Comparison of ENCODE assay signal across 8 cellular contexts in genomic region chr3:39216176-39216790, GRCh38. TPM values are rescaled to one million over a fixed set of nuclear protein-coding genes. Genes with fewer than 3 reads are reported as not detected.
DNase-seq lines count a peak whose midpoint lies in the region; ATAC-seq and TF ChIP-seq lines count a peak whose summit lies in the region.

No MANE protein-coding gene starts in this region.

- no peaks in the 10 kb centered on the region for H3K9me3 Mint-ChIP-seq in CD8-positive, alpha-beta T cell

- intact Hi-C loops in esophagus squamous epithelium (cut with DNase I): no loop called here
- intact Hi-C loops in lower leg skin (cut with DNase I; ENCODE audit: low total_unique reads): loop anchor here (10.0 kb wide), 1 partner anchor 69 kb away; the partner anchor contains the start of gene CX3CR1
- intact Hi-C loops in CD8-positive, alpha-beta T cell (cut with DNase I, micrococcal nuclease): no loop called here

- TF ChIP-seq CTCF in esophagus squamous epithelium (IDR thresholded peaks at IDR 0.05) (no peak), lower leg skin (IDR thresholded peaks at IDR 0.05) (no peak)
- no peak for TF ChIP-seq CTCF in CD8-positive, alpha-beta T cell (IDR thresholded peaks at IDR 0.05)

- no peaks in the 10 kb centered on the region for H3K36me3 ChIP-seq in esophagus squamous epithelium
- no peaks in the 10 kb centered on the region for H3K36me3 ChIP-seq in CD8-positive, alpha-beta T cell (ENCODE audit: insufficient read depth, low read length)

- H3K27ac Mint-ChIP-seq in CD8-positive, alpha-beta T cell: no peak overlapping the region

- no peaks in the 10 kb centered on the region for H3K9me3 ChIP-seq in esophagus squamous epithelium
- H3K9me3 ChIP-seq in CD8-positive, alpha-beta T cell (ENCODE audit: low read length): no peaks in the 10 kb centered on the region

- H3K4me1 ChIP-seq in esophagus squamous epithelium: no peaks in the 10 kb centered on the region
- H3K4me1 ChIP-seq in CD8-positive, alpha-beta T cell (ENCODE audit: insufficient read depth, low read length): no peaks in the 10 kb centered on the region

- TF ChIP-seq POLR2A in esophagus squamous epithelium (IDR thresholded peaks at IDR 0.05) (no peak), lower leg skin (IDR thresholded peaks at IDR 0.05) (no peak)

- CTCF ChIA-PET in CD8-positive, alpha-beta T cell (lab: Charles Lee): interaction anchor here (0.9 to 1.6 kb wide), 4 partner anchors 9 to 76 kb away, joined by 4 to 10 read pairs (median 5); no protein-coding TSS in a partner anchor

- DNase-seq in KBM-7 (peak; percentile 72), left lobe of liver (ENCODE audit: low spot score) (no peak), esophagus squamous epithelium (lab: John Stamatoyannopoulos, UW) (no peak), lower leg skin (ENCODE audit: low spot score in 2 of 2) (no peak), NCI-H1092 (lab: John Stamatoyannopoulos, UW) (no peak)
- no peak for DNase-seq in CD8-positive, alpha-beta T cell

- no peak overlapping the region for H3K4me3 ChIP-seq in esophagus squamous epithelium
- no peak overlapping the region for H3K4me3 ChIP-seq in lower leg skin (ENCODE audit: low read depth, poor library complexity, severe bottlenecking)
- H3K4me3 ChIP-seq in CD8-positive, alpha-beta T cell (ENCODE audit: low read depth, low read length): no peak overlapping the region

- in situ Hi-C loops in KBM-7 (cut with MboI; ENCODE audit: low pct_unique_long_range_greater_than_20kb, low sequenced_read_pairs): no loop called here

- H3K27ac ChIP-seq in esophagus squamous epithelium: no peak overlapping the region
- no peak overlapping the region for H3K27ac ChIP-seq in CD8-positive, alpha-beta T cell (ENCODE audit: low read depth, low read length)

- H3K4me3 Mint-ChIP-seq in CD8-positive, alpha-beta T cell: no peak overlapping the region

- ATAC-seq in GM18520 (IDR thresholded peaks at IDR 0.05; ENCODE audit: unreplicated experiment): peak; percentile 88
- ATAC-seq in GM21723 (IDR thresholded peaks at IDR 0.05; ENCODE audit: unreplicated experiment): peak; percentile 97
- ATAC-seq in left lobe of liver: peak; percentile 34
- ATAC-seq in CD8-positive, alpha-beta T cell: no peak

- no peaks in the 10 kb centered on the region for H3K36me3 Mint-ChIP-seq in CD8-positive, alpha-beta T cell

- 79 to 84% methylated on average over 2 of the region's 2 CpGs for WGBS in esophagus squamous epithelium, 2 donors
- 70 to 75% methylated on average over 2 of the region's 2 CpGs for WGBS in lower leg skin, 2 donors

- H3K27me3 Mint-ChIP-seq in CD8-positive, alpha-beta T cell (ENCODE audit: low read depth): no peaks in the 10 kb centered on the region

- peaks cover 5% of the 10 kb centered on the region for H3K4me1 Mint-ChIP-seq in CD8-positive, alpha-beta T cell (ENCODE audit: low read depth)

- POLR2A ChIA-PET in CD8-positive, alpha-beta T cell (lab: Charles Lee): no interaction called here

- H3K27me3 ChIP-seq in esophagus squamous epithelium: no peaks in the 10 kb centered on the region
- H3K27me3 ChIP-seq in CD8-positive, alpha-beta T cell (ENCODE audit: insufficient read depth, low read length): no peaks in the 10 kb centered on the region

RNA-seq across cellular contexts. Expression of gene XIRP1, which starts 23.9 kb away (rescaled TPM):
- total RNA-seq in left lobe of liver (not detected), esophagus squamous epithelium (under 1 TPM in 2 of 4 donors, not detected in 2; 0.18 to 0.19 TPM), lower leg skin (not detected)
- not detected for total RNA-seq in CD8-positive, alpha-beta T cell
